ENCODE assay signal across 20 cellular contexts in genomic region chr5:10542151-10542550, GRCh38. TPM values are rescaled to one million over a fixed set of nuclear protein-coding genes. Genes with fewer than 3 reads are reported as not detected.
DNase-seq lines count a peak whose midpoint lies in the region; ATAC-seq, FAIRE-seq and TF ChIP-seq lines count a peak whose summit lies in the region.
"Had no signal": no experiment of that assay in that cellular context is flagged by ENCODE, and none has a peak within 500 bp of the region (broad histone marks: within the 10 kb centered on the region; RNA-seq: fewer than 3 reads in every experiment).

No MANE protein-coding gene starts in this region.

- H3K36me3 Mint-ChIP-seq in activated CD8-positive, alpha-beta T cell treated with anti-CD3 and anti-CD28 coated beads for 36 hours (ENCODE audit: low read depth), result no peaks in the 10 kb centered on the region
- H3K36me3 Mint-ChIP-seq: CD4-positive, CD25-positive, alpha-beta regulatory T cell; CD8-positive, alpha-beta memory T cell; IgD-negative memory B cell had no signal

- TF ChIP-seq POLR2A in endothelial cell of umbilical vein (IDR thresholded peaks at IDR 0.05; ENCODE audit: low read depth, low read length) (no peak), testis (IDR thresholded peaks at IDR 0.05) (no peak), tibial nerve (IDR thresholded peaks at IDR 0.05) (no peak)

- dilution Hi-C loops in endothelial cell of umbilical vein (cut with MboI; ENCODE audit: extremely low pct_ligation_motif_present, low sequenced_read_pairs), result no loop called here

- H3K27ac ChIP-seq in endothelial cell of umbilical vein (ENCODE audit: insufficient read depth, low read depth, low read length), result no peak overlapping the region
- H3K27ac ChIP-seq in testis, result no peak overlapping the region
- no peak overlapping the region for H3K27ac ChIP-seq in tibial nerve
- H3K27ac ChIP-seq in lower lobe of right lung, result no peak overlapping the region
- H3K27ac ChIP-seq: BLaER1 treated with 17β-estradiol and CSF1 and Interleukin-3, amounts not matched to agents 10 nM and 100 nM had no signal

- CTCF ChIA-PET in endothelial cell of umbilical vein (lab: Charles Lee), result interaction anchor here (0.8 to 1.8 kb wide), 12 partner anchors 9 to 153 kb away, joined by 3 to 8 read pairs (median 4); no protein-coding TSS in a partner anchor
- CTCF ChIA-PET in activated CD8-positive, alpha-beta T cell treated with anti-CD3 and anti-CD28 coated beads for 36 hours (lab: Charles Lee), result interaction anchor here (1.0 to 3.5 kb wide), 3 partner anchors 38 to 90 kb away, joined by 3 to 13 read pairs (median 3); no protein-coding TSS in a partner anchor

- no peak overlapping the region for H2AFZ ChIP-seq in endothelial cell of umbilical vein (ENCODE audit: low read depth, low read length)

- intact Hi-C loops in endothelial cell of umbilical vein (cut with micrococcal nuclease) (no loop called here), testis (cut with DNase I; ENCODE audit: low total_unique reads) (no loop called here), lower lobe of right lung (cut with DNase I) (no loop called here)
- intact Hi-C loops in activated CD8-positive, alpha-beta T cell treated with anti-CD3 and anti-CD28 coated beads for 36 hours (cut with micrococcal nuclease), result no loop called here

- FAIRE-seq in endothelial cell of umbilical vein (lab: Jason Lieb, UNC), result peak; percentile 87
- FAIRE-seq: GM12892, GM18507, H54, HTR-8/SVneo had no signal

- H3K27me3 ChIP-seq in endothelial cell of umbilical vein (ENCODE audit: control insufficient read depth in 2 of 2, insufficient read depth in 2 of 2, low read length in 2 of 2), result no peaks in the 10 kb centered on the region
- H3K27me3 ChIP-seq in testis, result no peaks in the 10 kb centered on the region
- no peaks in the 10 kb centered on the region for H3K27me3 ChIP-seq in tibial nerve
- peaks cover 6% of the 10 kb centered on the region for H3K27me3 ChIP-seq in lower lobe of right lung (ENCODE audit: low read depth)

- H3K9me3 ChIP-seq in endothelial cell of umbilical vein (replicated peaks; ENCODE audit: control insufficient read depth, insufficient read depth, low read length) (no peaks in the 10 kb centered on the region), testis (no peaks in the 10 kb centered on the region), tibial nerve (no peaks in the 10 kb centered on the region), lower lobe of right lung (no peaks in the 10 kb centered on the region)
- H3K9me3 ChIP-seq: BLaER1 treated with 17β-estradiol and CSF1 and Interleukin-3, amounts not matched to agents 10 nM and 100 nM had no signal

- no peak overlapping the region for H3K27ac Mint-ChIP-seq in activated CD8-positive, alpha-beta T cell treated with anti-CD3 and anti-CD28 coated beads for 36 hours
- H3K27ac Mint-ChIP-seq: B cell; CD4-positive, CD25-positive, alpha-beta regulatory T cell; CD8-positive, alpha-beta memory T cell; GM23338 had no signal

- peak; percentile 46 for DNase-seq in EH (ENCODE audit: low read depth)
- DNase-seq in endothelial cell of umbilical vein (ENCODE audit: low read depth, low spot score), result no peak
- no peak for DNase-seq in testis
- no peak for DNase-seq in tibial nerve (ENCODE audit: low spot score in 2 of 2)
- no peak for DNase-seq in lower lobe of right lung
- no peak for DNase-seq in activated CD8-positive, alpha-beta T cell treated with anti-CD3 and anti-CD28 coated beads for 36 hours
- DNase-seq: CD4-positive, CD25-positive, alpha-beta regulatory T cell; CD8-positive, alpha-beta memory T cell; COR-L47; GDM1; HCEC 1CT had no signal

- TF ChIP-seq CTCF in endothelial cell of umbilical vein (IDR thresholded peaks at IDR 0.05; ENCODE audit: extremely low read depth in 1 of 2, insufficient read depth in 1 of 2, low read depth in 1 of 2, low read length in 2 of 2) (no peak), testis (IDR thresholded peaks at IDR 0.05) (no peak), tibial nerve (IDR thresholded peaks at IDR 0.05) (no peak), lower lobe of right lung (IDR thresholded peaks at IDR 0.05) (no peak)
- no peak for TF ChIP-seq CTCF in activated CD8-positive, alpha-beta T cell treated with anti-CD3 and anti-CD28 coated beads for 36 hours (IDR thresholded peaks at IDR 0.05)

- H3K4me3 ChIP-seq in endothelial cell of umbilical vein (replicated peaks in 1 of 3; ENCODE audit: insufficient read depth in 1 of 3, low read depth in 1 of 3, low read length in 3 of 3), result no peak overlapping the region
- no peak overlapping the region for H3K4me3 ChIP-seq in testis
- H3K4me3 ChIP-seq in tibial nerve, result no peak overlapping the region
- no peak overlapping the region for H3K4me3 ChIP-seq in lower lobe of right lung
- H3K4me3 ChIP-seq: BLaER1 treated with 17β-estradiol and CSF1 and Interleukin-3, amounts not matched to agents 10 nM and 100 nM; GM23338 had no signal

- POLR2A ChIA-PET in endothelial cell of umbilical vein (lab: Charles Lee), result interaction anchor here (0.5 to 1.5 kb wide), 2 partner anchors 9 to 103 kb away, joined by 4 to 6 read pairs; no protein-coding TSS in a partner anchor
- POLR2A ChIA-PET in activated CD8-positive, alpha-beta T cell treated with anti-CD3 and anti-CD28 coated beads for 36 hours (lab: Charles Lee), result interaction anchor here (0.8 kb wide), 1 partner anchor 93 kb away, joined by 3 read pairs; no protein-coding TSS in a partner anchor

- TF ChIP-seq EP300 in tibial nerve (IDR thresholded peaks at IDR 0.05), result no peak

- no peaks in the 10 kb centered on the region for H3K79me2 ChIP-seq in endothelial cell of umbilical vein (ENCODE audit: control insufficient read depth, insufficient read depth, low read length)

- no peak overlapping the region for H3K9ac ChIP-seq in endothelial cell of umbilical vein (replicated peaks; ENCODE audit: extremely low read depth, insufficient read depth, low read length)
- H3K9ac ChIP-seq: BLaER1 treated with 17β-estradiol and CSF1 and Interleukin-3, amounts not matched to agents 10 nM and 100 nM had no signal

- H3K4me1 ChIP-seq in endothelial cell of umbilical vein (ENCODE audit: control insufficient read depth, extremely low read depth, insufficient read depth, low read length), result peaks cover 14% of the 10 kb centered on the region
- no peaks in the 10 kb centered on the region for H3K4me1 ChIP-seq in testis
- H3K4me1 ChIP-seq in tibial nerve, result peaks cover 0 to 31% (median 0%) of the 10 kb centered on the region in 4 donors
- peaks cover 16% of the 10 kb centered on the region for H3K4me1 ChIP-seq in lower lobe of right lung

- H4K20me1 ChIP-seq in endothelial cell of umbilical vein (replicated peaks; ENCODE audit: control insufficient read depth, extremely low read depth, insufficient read depth, low read length), result no peaks in the 10 kb centered on the region
- H4K20me1 ChIP-seq: BLaER1 treated with 17β-estradiol and CSF1 and Interleukin-3, amounts not matched to agents 10 nM and 100 nM had no signal

- no peaks in the 10 kb centered on the region for H3K9me1 ChIP-seq in endothelial cell of umbilical vein (replicated peaks; ENCODE audit: control insufficient read depth, extremely low read depth, insufficient read depth, low read length)

- peaks cover 11% of the 10 kb centered on the region for H3K4me1 Mint-ChIP-seq in activated CD8-positive, alpha-beta T cell treated with anti-CD3 and anti-CD28 coated beads for 36 hours (ENCODE audit: low read depth)

- H3K4me3 Mint-ChIP-seq in activated CD8-positive, alpha-beta T cell treated with anti-CD3 and anti-CD28 coated beads for 36 hours, result no peak overlapping the region
- H3K4me3 Mint-ChIP-seq: B cell; CD4-positive, CD25-positive, alpha-beta regulatory T cell; CD8-positive, alpha-beta memory T cell; GM23338; IgD-negative memory B cell had no signal

- no peak for ATAC-seq in SK-N-SH treated with all-trans-retinoic acid at 6 μM for 48 hours
- no peak for ATAC-seq in lower lobe of right lung
- no peak for ATAC-seq in activated CD8-positive, alpha-beta T cell treated with anti-CD3 and anti-CD28 coated beads for 36 hours
- ATAC-seq: GM23338 had no signal

- H3K9me3 Mint-ChIP-seq in activated CD8-positive, alpha-beta T cell treated with anti-CD3 and anti-CD28 coated beads for 36 hours, result no peaks in the 10 kb centered on the region
- H3K9me3 Mint-ChIP-seq: CD4-positive, CD25-positive, alpha-beta regulatory T cell; CD8-positive, alpha-beta memory T cell; GM23338; IgD-negative memory B cell had no signal

- WGBS in testis, 2 donors, result 89% methylated on average over 2 of the region's 2 CpGs
- WGBS in tibial nerve, 2 donors, result 74 to 79% methylated on average over 2 of the region's 2 CpGs

- BruUV-seq in endothelial cell of umbilical vein (replicated peaks; lab: Mats Ljungman, UMichigan), result no TSS peak

- H3K4me2 ChIP-seq in endothelial cell of umbilical vein (ENCODE audit: insufficient read depth, low read length), result peak overlapping the region; percentile 21
- H3K4me2 ChIP-seq: BLaER1 treated with 17β-estradiol and CSF1 and Interleukin-3, amounts not matched to agents 10 nM and 100 nM; GM23338 had no signal

- peaks cover 25% of the 10 kb centered on the region for H3K27me3 Mint-ChIP-seq in activated CD8-positive, alpha-beta T cell treated with anti-CD3 and anti-CD28 coated beads for 36 hours

- H3K36me3 ChIP-seq in endothelial cell of umbilical vein (ENCODE audit: control insufficient read depth in 2 of 2, extremely low read depth in 1 of 2, insufficient read depth in 2 of 2, low read length in 2 of 2) (no peaks in the 10 kb centered on the region), testis (ENCODE audit: low read depth, missing control alignments) (no peaks in the 10 kb centered on the region), tibial nerve (no peaks in the 10 kb centered on the region), lower lobe of right lung (no peaks in the 10 kb centered on the region)
- H3K36me3 ChIP-seq: BLaER1 treated with 17β-estradiol and CSF1 and Interleukin-3, amounts not matched to agents 10 nM and 100 nM had no signal

TF ChIP-seq in endothelial cell of umbilical vein, 7 proteins besides CTCF, POLR2A, EP300 and RAD21 (continues in another document):
- TF ChIP-seq MYC (IDR thresholded peaks at IDR 0.05; ENCODE audit: low read depth, low read length), result no peak
- TF ChIP-seq GATA2 (IDR thresholded peaks at IDR 0.05; ENCODE audit: insufficient read depth, insufficient read length, low read depth, low read length), result peak; percentile 61

RNA-seq across cellular contexts. Expression of gene ANKRD33B, which starts 21.7 kb away (rescaled TPM):
- total RNA-seq in endothelial cell of umbilical vein (4.4 and 5.4 TPM in 2 replicates), testis (1 to 10 TPM; 5.6 to 5.8 TPM), tibial nerve (10 to 100 TPM; 21.3 to 34.9 (median 30.5) TPM), lower lobe of right lung (5.8 TPM)
- polyA plus RNA-seq in endothelial cell of umbilical vein (2.0 and 2.4 TPM in 2 replicates), testis (ENCODE audit: insufficient read depth, low read depth, low replicate concordance) (3.7 TPM)
- 1.8 and 2.0 TPM in 2 replicates for polyA plus RNA-seq in endothelial cell of umbilical vein (2011; cell fraction: cytosol; rRNA removed)
- 5.4 and 6.0 TPM in 2 replicates for polyA plus RNA-seq in endothelial cell of umbilical vein (2011; cell fraction: nucleus; rRNA removed)
- 3.8 and 4.0 TPM in 2 replicates for polyA plus RNA-seq in endothelial cell of umbilical vein (2012)
- polyA minus RNA-seq in endothelial cell of umbilical vein, result 7.7 and 8.4 TPM in 2 replicates
- 8.7 TPM for polyA minus RNA-seq in endothelial cell of umbilical vein (2011; cell fraction: cytosol; rRNA and poly(A)+ RNA removed)
- polyA minus RNA-seq in endothelial cell of umbilical vein (2011; cell fraction: nucleus; rRNA and poly(A)+ RNA removed), result 6.5 and 8.6 TPM in 2 replicates
- 10 to 100 TPM; 13.6 to 13.8 TPM for total RNA-seq in activated CD8-positive, alpha-beta T cell treated with anti-CD3 and anti-CD28 coated beads for 36 hours
